In genomic region chr18:37270046-37270665, GRCh38 we compare ENCODE assay signal across 1 cellular context.
TF ChIP-seq lines count a peak whose summit lies in the region.

No MANE protein-coding gene starts in this region.

TF ChIP-seq in GM23338, 12 proteins besides CTCF, POLR2A, EP300 and RAD21 (continued from another document):
- TF ChIP-seq REST (IDR thresholded peaks at IDR 0.05; ENCODE audit: unreplicated experiment) (peak; percentile 100), CREB1 (CRISPR knock-in tag; IDR thresholded peaks at IDR 0.05; ENCODE audit: low read depth) (peak; percentile 61), EZH2phosphoT487 (IDR thresholded peaks at IDR 0.05; ENCODE audit: unreplicated experiment) (no peak), NANOG (IDR thresholded peaks at IDR 0.05; ENCODE audit: borderline replicate concordance) (no peak), ZNF114 (CRISPR knock-in tag; IDR thresholded peaks at IDR 0.05) (peak; percentile 95)
